ENCODE assay signal across 1 cellular context in the genomic region with DNA sequence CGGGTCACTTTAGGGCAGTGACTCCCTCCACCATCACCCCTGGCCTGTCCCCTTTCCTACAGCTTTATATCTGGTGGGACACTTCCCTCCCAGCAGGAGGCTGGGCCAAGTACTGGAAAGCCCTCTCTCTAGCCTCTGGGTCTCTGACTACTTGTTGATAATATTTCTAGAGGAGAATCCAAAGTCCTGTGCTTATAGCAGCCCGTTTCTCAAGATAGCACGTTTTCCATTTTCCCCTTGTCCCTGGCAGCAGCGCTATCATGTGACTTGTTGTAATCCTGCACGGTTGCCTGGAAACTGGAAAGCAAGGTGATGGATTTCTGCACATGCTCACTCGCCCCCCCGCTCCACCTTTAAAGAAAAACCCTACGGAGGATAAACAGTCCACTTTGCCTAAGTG.
TF ChIP-seq lines count a peak whose summit lies in the region.

No MANE protein-coding gene starts in this region.

TF ChIP-seq in GM23338, 12 proteins besides CTCF, POLR2A, EP300 and RAD21 (continued from another document):
- TF ChIP-seq ETS1 (IDR thresholded peaks at IDR 0.05) = no peak
- no peak for TF ChIP-seq JUNB (IDR thresholded peaks at IDR 0.05; ENCODE audit: unreplicated experiment)
- TF ChIP-seq EZH2 (IDR thresholded peaks at IDR 0.05; ENCODE audit: low read depth, unreplicated experiment) = no peak
- no peak for TF ChIP-seq STAT1 (IDR thresholded peaks at IDR 0.05; ENCODE audit: unreplicated experiment)
- TF ChIP-seq REST (IDR thresholded peaks at IDR 0.05; ENCODE audit: unreplicated experiment) = no peak
- no peak for TF ChIP-seq EZH2phosphoT487 (IDR thresholded peaks at IDR 0.05; ENCODE audit: unreplicated experiment)
- no peak for TF ChIP-seq POLR2AphosphoS5 (IDR thresholded peaks at IDR 0.05; ENCODE audit: low read depth)
- TF ChIP-seq ZNF331 (CRISPR knock-in tag; IDR thresholded peaks at IDR 0.05; ENCODE audit: low read depth) = no peak
TF ChIP-seq in GM23338: peak in this region for 0.
